Comparison of ENCODE assay signal across 17 cellular contexts in the genomic region with DNA sequence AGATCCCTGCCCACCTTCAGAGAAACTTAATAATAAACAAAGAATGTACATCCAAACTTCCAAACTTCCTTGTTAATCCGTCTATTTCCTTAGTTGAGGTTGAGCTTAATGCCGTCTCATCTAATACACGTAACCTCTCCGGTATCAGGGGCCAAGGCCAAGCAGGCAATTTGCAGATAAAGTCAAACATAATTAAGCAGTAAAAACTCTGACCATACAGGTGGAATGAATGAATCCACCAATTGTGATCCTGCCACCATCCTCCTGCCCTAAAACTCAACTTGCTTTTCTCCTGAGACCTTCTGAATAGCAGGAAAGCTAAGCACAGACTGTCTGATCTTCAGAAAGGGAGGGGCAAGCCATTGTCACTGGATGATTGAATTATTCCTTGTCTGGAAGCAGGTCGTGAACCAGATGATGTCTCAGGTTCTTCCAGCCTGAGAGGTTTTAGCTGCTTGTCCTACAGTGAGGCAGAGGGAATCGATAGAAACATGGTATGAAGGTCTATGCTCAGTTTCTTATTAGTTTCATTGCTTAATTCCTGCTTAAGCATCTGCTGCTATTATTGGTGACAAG.
A peak's percentile ranks its signal among the peaks of the same experiment; 100 is the strongest.
DNase-seq lines count a peak whose midpoint lies in the region; ATAC-seq, FAIRE-seq and TF ChIP-seq lines count a peak whose summit lies in the region.
"Had no signal": no experiment of that assay in that cellular context is flagged by ENCODE, and none has a peak within 500 bp of the region (broad histone marks: within the 10 kb centered on the region; RNA-seq: fewer than 3 reads in every experiment).

No MANE protein-coding gene starts in this region.

- peak; percentile 93 for ATAC-seq in left colon
- ATAC-seq in HG03175 (IDR thresholded peaks at IDR 0.05; ENCODE audit: unreplicated experiment), result no peak
- ATAC-seq in HepG2, result no peak
- ATAC-seq: A549; CD8-positive, alpha-beta T cell had no signal

- TF ChIP-seq RAD21 in HepG2 (CRISPR knock-in tag; IDR thresholded peaks at IDR 0.05), result no peak

- no peak for FAIRE-seq in HepG2 (lab: Jason Lieb, UNC)
- FAIRE-seq: A549 had no signal

- TF ChIP-seq EP300 in HepG2 (IDR thresholded peaks at IDR 0.05; ENCODE audit: low read depth in 2 of 2, low read length in 2 of 2) (no peak), HepG2 (CRISPR knock-in tag; IDR thresholded peaks at IDR 0.05; ENCODE audit: borderline replicate concordance) (no peak)

- H3K9me3 ChIP-seq in WERI-Rb-1 (ENCODE audit: severe bottlenecking) (no peaks in the 10 kb centered on the region), osteoblast (ENCODE audit: low read depth, low read length) (no peaks in the 10 kb centered on the region), HepG2 (ENCODE audit: low read length) (no peaks in the 10 kb centered on the region)
- H3K9me3 ChIP-seq: A549; BLaER1 treated with 17β-estradiol and CSF1 and Interleukin-3, amounts not matched to agents 10 nM and 100 nM; HAP-1 had no signal

- no peak for TF ChIP-seq POLR2A in HepG2 (IDR thresholded peaks at IDR 0.05; ENCODE audit: insufficient read depth in 1 of 2, low read depth in 2 of 2, low read length in 2 of 2)

- H3K27ac ChIP-seq in WERI-Rb-1 (0 out of 2 replicates have a peak overlapping the region, but pooled peaks have one; percentile 12), osteoblast (ENCODE audit: low read depth, low read length) (no peak overlapping the region), HepG2 (ENCODE audit: extremely low read length, insufficient read depth, low read length) (no peak overlapping the region)
- H3K27ac ChIP-seq: 22Rv1; A549; BLaER1 treated with 17β-estradiol and CSF1 and Interleukin-3, amounts not matched to agents 10 nM and 100 nM had no signal

- H4K20me1 ChIP-seq in osteoblast (ENCODE audit: insufficient read depth, low read length) (no peaks in the 10 kb centered on the region), HepG2 (ENCODE audit: insufficient read depth, low read length) (no peaks in the 10 kb centered on the region)
- H4K20me1 ChIP-seq: BLaER1 treated with 17β-estradiol and CSF1 and Interleukin-3, amounts not matched to agents 10 nM and 100 nM had no signal

- TF ChIP-seq CTCF in WERI-Rb-1 (IDR thresholded peaks at IDR 0.05; ENCODE audit: low read depth, low read length) (no peak), osteoblast (IDR thresholded peaks at IDR 0.05; ENCODE audit: extremely low read depth, low read depth, low read length) (no peak), HepG2 (CRISPR knock-in tag; IDR thresholded peaks at IDR 0.05) (no peak)

- H2AFZ ChIP-seq in osteoblast (ENCODE audit: low read length) (no peak overlapping the region), HepG2 (ENCODE audit: low read length) (no peak overlapping the region)

- H3K36me3 ChIP-seq in WERI-Rb-1 (no peaks in the 10 kb centered on the region), osteoblast (ENCODE audit: insufficient read depth, low read length) (no peaks in the 10 kb centered on the region), HepG2 (replicated peaks in 1 of 2; ENCODE audit: control insufficient read depth in 1 of 2, insufficient read depth in 2 of 2, low read length in 2 of 2) (no peaks in the 10 kb centered on the region)
- H3K36me3 ChIP-seq: BLaER1 treated with 17β-estradiol and CSF1 and Interleukin-3, amounts not matched to agents 10 nM and 100 nM; HAP-1 had no signal

- no peak overlapping the region for H3K9ac ChIP-seq in HepG2 (ENCODE audit: insufficient read depth, low read depth, low read length)
- H3K9ac ChIP-seq: BLaER1 treated with 17β-estradiol and CSF1 and Interleukin-3, amounts not matched to agents 10 nM and 100 nM had no signal

- 0% methylated on average over 6 of the region's 6 CpGs for WGBS in HepG2 (ENCODE audit: low lambda C conversion rate)

- POLR2A ChIA-PET in HepG2 (lab: Yijun Ruan, JAX), result no interaction called here

- in situ Hi-C loops in HepG2 (cut with HindIII; ENCODE audit: extremely low pct_ligation_motif_present, low pct_unique_long_range_greater_than_20kb), result no loop called here

- DNase-seq in NCI-H82 (lab: John Stamatoyannopoulos, UW) (peak; percentile 68), WERI-Rb-1 (peak; percentile 25), left colon (peak; percentile 48 to 65), osteoblast (ENCODE audit: insufficient read length, low spot score, missing footprints) (peak; percentile 14), HuH-7.5 (ENCODE audit: low spot score) (no peak), HepG2 (ENCODE audit: low spot score) (no peak), NCI-H446 treated with DMSO at 0.1 percent for 48 hours (lab: John Stamatoyannopoulos, UW) (no peak)
- DNase-seq: Calu3; CD8-positive, alpha-beta T cell; DMS79 treated with DMSO at 0.1 percent for 48 hours; GF-D8; IMR-90 had no signal

- H3K4me1 ChIP-seq in osteoblast (ENCODE audit: insufficient read depth, low read length) (no peaks in the 10 kb centered on the region), HepG2 (ENCODE audit: insufficient read depth, low read length) (no peaks in the 10 kb centered on the region)
- H3K4me1 ChIP-seq: A549; BLaER1 treated with 17β-estradiol and CSF1 and Interleukin-3, amounts not matched to agents 10 nM and 100 nM; HAP-1 had no signal

- CTCF ChIA-PET in HepG2 (lab: Yijun Ruan, JAX; ENCODE audit: low intra/inter-chr PET ratio, low total read pairs), result no interaction called here

- H3K27me3 ChIP-seq in WERI-Rb-1 (ENCODE audit: insufficient read depth, low read depth, severe bottlenecking) (no peaks in the 10 kb centered on the region), osteoblast (ENCODE audit: insufficient read depth, low read length) (no peaks in the 10 kb centered on the region), HepG2 (ENCODE audit: control insufficient read depth in 1 of 2, insufficient read depth in 2 of 2, low read length in 2 of 2) (no peaks in the 10 kb centered on the region)

- H3K4me2 ChIP-seq in osteoblast (ENCODE audit: insufficient read depth, low read length) (no peak overlapping the region), HepG2 (ENCODE audit: low read depth, low read length) (no peak overlapping the region)
- H3K4me2 ChIP-seq: A549; BLaER1 treated with 17β-estradiol and CSF1 and Interleukin-3, amounts not matched to agents 10 nM and 100 nM had no signal

- H3K4me3 ChIP-seq in WERI-Rb-1 (ENCODE audit: low read depth, low read length) (no peak overlapping the region; the same call in 1 of the 2 replicates), osteoblast (ENCODE audit: insufficient read depth, low read length) (no peak overlapping the region), HepG2 (replicated peaks in 1 of 3; ENCODE audit: insufficient read depth in 1 of 3, low read depth in 2 of 3, low read length in 3 of 3) (no peak overlapping the region)
- H3K4me3 ChIP-seq: A549; BLaER1 treated with 17β-estradiol and CSF1 and Interleukin-3, amounts not matched to agents 10 nM and 100 nM; HAP-1 had no signal

- intact Hi-C loops in left colon (cut with DNase I, micrococcal nuclease), result no loop called here
- intact Hi-C loops in HepG2 (cut with micrococcal nuclease; ENCODE audit: unreplicated experiment), result no loop called here

- no peaks in the 10 kb centered on the region for H3K79me2 ChIP-seq in osteoblast (ENCODE audit: insufficient read depth, low read length)
- H3K79me2 ChIP-seq in HepG2 (ENCODE audit: insufficient read depth, low read length), result no peaks in the 10 kb centered on the region

- no TSS peak for BruUV-seq in HepG2 (replicated peaks; lab: Mats Ljungman, UMichigan)

TF ChIP-seq in HepG2, 621 proteins besides CTCF, POLR2A, EP300 and RAD21 (continues in another document):
- no peak for TF ChIP-seq BRCA1 (CRISPR knock-in tag; IDR thresholded peaks at IDR 0.05)
- TF ChIP-seq ISL2 (CRISPR knock-in tag; IDR thresholded peaks at IDR 0.05), result no peak
- TF ChIP-seq ZIK1 (CRISPR knock-in tag; IDR thresholded peaks at IDR 0.05; ENCODE audit: borderline replicate concordance, low read depth), result no peak
- TF ChIP-seq, protein P1, sequence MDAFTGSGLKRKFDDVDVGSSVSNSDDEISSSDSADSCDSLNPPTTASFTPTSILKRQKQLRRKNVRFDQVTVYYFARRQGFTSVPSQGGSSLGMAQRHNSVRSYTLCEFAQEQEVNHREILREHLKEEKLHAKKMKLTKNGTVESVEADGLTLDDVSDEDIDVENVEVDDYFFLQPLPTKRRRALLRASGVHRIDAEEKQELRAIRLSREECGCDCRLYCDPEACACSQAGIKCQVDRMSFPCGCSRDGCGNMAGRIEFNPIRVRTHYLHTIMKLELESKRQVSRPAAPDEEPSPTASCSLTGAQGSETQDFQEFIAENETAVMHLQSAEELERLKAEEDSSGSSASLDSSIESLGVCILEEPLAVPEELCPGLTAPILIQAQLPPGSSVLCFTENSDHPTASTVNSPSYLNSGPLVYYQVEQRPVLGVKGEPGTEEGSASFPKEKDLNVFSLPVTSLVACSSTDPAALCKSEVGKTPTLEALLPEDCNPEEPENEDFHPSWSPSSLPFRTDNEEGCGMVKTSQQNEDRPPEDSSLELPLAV (CRISPR knock-in tag; conservative IDR thresholded peaks at IDR 0.05; ENCODE audit: low read depth), result no peak
- TF ChIP-seq, protein P2, sequence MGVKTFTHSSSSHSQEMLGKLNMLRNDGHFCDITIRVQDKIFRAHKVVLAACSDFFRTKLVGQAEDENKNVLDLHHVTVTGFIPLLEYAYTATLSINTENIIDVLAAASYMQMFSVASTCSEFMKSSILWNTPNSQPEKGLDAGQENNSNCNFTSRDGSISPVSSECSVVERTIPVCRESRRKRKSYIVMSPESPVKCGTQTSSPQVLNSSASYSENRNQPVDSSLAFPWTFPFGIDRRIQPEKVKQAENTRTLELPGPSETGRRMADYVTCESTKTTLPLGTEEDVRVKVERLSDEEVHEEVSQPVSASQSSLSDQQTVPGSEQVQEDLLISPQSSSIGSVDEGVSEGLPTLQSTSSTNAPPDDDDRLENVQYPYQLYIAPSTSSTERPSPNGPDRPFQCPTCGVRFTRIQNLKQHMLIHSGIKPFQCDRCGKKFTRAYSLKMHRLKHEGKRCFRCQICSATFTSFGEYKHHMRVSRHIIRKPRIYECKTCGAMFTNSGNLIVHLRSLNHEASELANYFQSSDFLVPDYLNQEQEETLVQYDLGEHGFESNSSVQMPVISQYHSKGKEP (CRISPR knock-in tag; IDR thresholded peaks at IDR 0.05), result no peak
- TF ChIP-seq, protein P3, sequence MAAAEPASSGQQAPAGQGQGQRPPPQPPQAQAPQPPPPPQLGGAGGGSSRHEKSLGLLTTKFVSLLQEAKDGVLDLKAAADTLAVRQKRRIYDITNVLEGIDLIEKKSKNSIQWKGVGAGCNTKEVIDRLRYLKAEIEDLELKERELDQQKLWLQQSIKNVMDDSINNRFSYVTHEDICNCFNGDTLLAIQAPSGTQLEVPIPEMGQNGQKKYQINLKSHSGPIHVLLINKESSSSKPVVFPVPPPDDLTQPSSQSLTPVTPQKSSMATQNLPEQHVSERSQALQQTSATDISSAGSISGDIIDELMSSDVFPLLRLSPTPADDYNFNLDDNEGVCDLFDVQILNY (CRISPR knock-in tag; conservative IDR thresholded peaks at IDR 0.05), result no peak
- no peak for TF ChIP-seq ZNF225 (CRISPR knock-in tag; IDR thresholded peaks at IDR 0.05)

Comparison
In these comparisons a context has a peak if more than half of its experiments do, and no peak if none do; other contexts are left out.
1. DNase-seq: peak in NCI-H82 (single experiment), WERI-Rb-1 (single experiment), left colon (2 of 2) and osteoblast (single experiment); none in HuH-7.5 (single experiment), HepG2 (single experiment) and NCI-H446 treated with DMSO at 0.1 percent for 48 hours (single experiment).